In genomic region chr14:95534299-95535225, GRCh38 we compare ENCODE assay signal across 8 cellular contexts. TPM values are rescaled to one million over a fixed set of nuclear protein-coding genes. Genes with fewer than 3 reads are reported as not detected.
A peak's percentile ranks its signal among the peaks of the same experiment; 100 is the strongest.
DNase-seq lines count a peak whose midpoint lies in the region; ATAC-seq, FAIRE-seq and TF ChIP-seq lines count a peak whose summit lies in the region.

Gene GLRX5, plus strand, starts transcription at chr14:95535050. Its CDS starts 40 bp downstream, at chr14:95535090.

- peak within 1 kb of the TSS; percentile 72 for H3K56ac ChIP-seq in IMR-90 (ENCODE audit: extremely low read depth, insufficient read depth, low read length)

- DNase-seq in DMS 273 (lab: John Stamatoyannopoulos, UW; ENCODE audit: unreplicated experiment) (peak; percentile 100), IMR-90 (peak; percentile 100), OCI-M1 (lab: John Stamatoyannopoulos, UW) (peak; percentile 98), activated T-cell treated with anti-CD3 and anti-CD28 coated beads for 24 hours (ENCODE audit: low read depth) (peak; percentile 96), endothelial cell of umbilical vein (ENCODE audit: low read depth, low spot score) (peak; percentile 100), midbrain (lab: John Stamatoyannopoulos, UW) (peak; percentile 100)
- peak; percentile 94 for DNase-seq in stimulated activated CD8-positive, alpha-beta memory T cell treated with anti-CD3 and anti-CD28 coated beads, Interleukin-2, amount 100 ng/mL, for 1 hour (ENCODE audit: low read depth in 2 of 2)

- H3K4me2 ChIP-seq in IMR-90 (ENCODE audit: low read depth, low read length) (peak within 1 kb of the TSS; percentile 97), endothelial cell of umbilical vein (ENCODE audit: insufficient read depth, low read length) (peak within 1 kb of the TSS; percentile 85)

- H2BK15ac ChIP-seq in IMR-90 (ENCODE audit: low read depth, low read length) = peak within 1 kb of the TSS; percentile 43; the same call in 1 of the 3 replicates

- H3K36me3 ChIP-seq in IMR-90 (ENCODE audit: control insufficient read depth, insufficient read depth, low read length) (no peaks in the 10 kb centered on the region), endothelial cell of umbilical vein (ENCODE audit: control insufficient read depth in 2 of 2, extremely low read depth in 1 of 2, insufficient read depth in 2 of 2, low read length in 2 of 2) (no peaks in the 10 kb centered on the region)

- ATAC-seq in GM21528 (IDR thresholded peaks at IDR 0.05; ENCODE audit: low FRiP score, unreplicated experiment) (peak; percentile 94), IMR-90 (ENCODE audit: low read depth) (peak; percentile 86)

- H2AK5ac ChIP-seq in IMR-90 (ENCODE audit: low read depth, low read length) = peak within 1 kb of the TSS; percentile 87

- TF ChIP-seq CTCF in IMR-90 (conservative IDR thresholded peaks at IDR 0.05; ENCODE audit: low read depth, low read length) (no peak), endothelial cell of umbilical vein (IDR thresholded peaks at IDR 0.05; ENCODE audit: extremely low read depth in 1 of 2, insufficient read depth in 1 of 2, low read depth in 1 of 2, low read length in 2 of 2) (no peak)

- H3K9me1 ChIP-seq in IMR-90 (ENCODE audit: insufficient read depth, low read length) (peaks cover 16% of the 10 kb centered on the region), endothelial cell of umbilical vein (replicated peaks; ENCODE audit: control insufficient read depth, extremely low read depth, insufficient read depth, low read length) (no peaks in the 10 kb centered on the region)

- H4K91ac ChIP-seq in IMR-90 (ENCODE audit: insufficient read depth, low read depth, low read length) = peak within 1 kb of the TSS; percentile 87

- peak within 1 kb of the TSS; percentile 97 for H3K14ac ChIP-seq in IMR-90 (replicated peaks; ENCODE audit: low read depth, low read length)

- peak within 1 kb of the TSS; percentile 95 for H2AK9ac ChIP-seq in IMR-90 (replicated peaks; ENCODE audit: low read depth, low read length, poor library complexity)

- 0% methylated on average over 20 of the region's 97 CpGs; no CpG with 5 or more reads in 1 of the 2 experiments for WGBS in IMR-90 (ENCODE audit: extremely low coverage in 2 of 2, insufficient read length in 1 of 2), 2 experiments

- H3K9ac ChIP-seq in IMR-90 (ENCODE audit: low read depth, low read length) (peak within 1 kb of the TSS; percentile 83), endothelial cell of umbilical vein (replicated peaks; ENCODE audit: extremely low read depth, insufficient read depth, low read length) (peak within 1 kb of the TSS; percentile 88)

- peak within 1 kb of the TSS; percentile 0 for H4K5ac ChIP-seq in IMR-90 (ENCODE audit: low read depth, low read length)

- intact Hi-C loops in IMR-90 (cut with micrococcal nuclease) = loop anchor here (5.0 to 10.0 kb wide), 4 partner anchors 310 to 932 kb away; no protein-coding TSS in a partner anchor
- intact Hi-C loops in endothelial cell of umbilical vein (cut with micrococcal nuclease) = loop anchor here (1.0 to 10.0 kb wide), 11 partner anchors 11 to 970 kb away; partner anchors contain the start of gene PAPOLA

- peak; percentile 100 for FAIRE-seq in endothelial cell of umbilical vein (lab: Jason Lieb, UNC)

- H3K4me1 ChIP-seq in IMR-90 (ENCODE audit: control insufficient read depth, insufficient read depth, low read length) (peaks cover 13% of the 10 kb centered on the region), endothelial cell of umbilical vein (ENCODE audit: control insufficient read depth, extremely low read depth, insufficient read depth, low read length) (peaks cover 52% of the 10 kb centered on the region)

- TF ChIP-seq POLR2A in IMR-90 (IDR thresholded peaks at IDR 0.05; ENCODE audit: low read depth, low read length) = peak; percentile 68
- TF ChIP-seq POLR2A in endothelial cell of umbilical vein (IDR thresholded peaks at IDR 0.05; ENCODE audit: low read depth, low read length) = peak; percentile 65

- H3K79me1 ChIP-seq in IMR-90 (ENCODE audit: low read depth in 1 of 2, low read length in 2 of 2) = peaks cover 33 to 68% of the 10 kb centered on the region in 2 experiments

- POLR2A ChIA-PET in IMR-90 (lab: Charles Lee; ENCODE audit: unreplicated experiment) = interaction anchor here (1.0 kb wide), 1 partner anchor 23 kb away, joined by 13 read pairs; no protein-coding TSS in a partner anchor
- POLR2A ChIA-PET in endothelial cell of umbilical vein (lab: Charles Lee) = interaction anchor here (1.3 to 1.8 kb wide), 2 partner anchors 11 to 13 kb away, joined by 3 to 6 read pairs; no protein-coding TSS in a partner anchor

- H2BK120ac ChIP-seq in IMR-90 (ENCODE audit: low read depth, low read length) = peak within 1 kb of the TSS; percentile 66; the same call in 1 of the 2 replicates

- H2BK20ac ChIP-seq in IMR-90 (ENCODE audit: low read depth, low read length) = no peak within 1 kb of the TSS

- peaks cover 85% of the 10 kb centered on the region for H3K79me2 ChIP-seq in endothelial cell of umbilical vein (ENCODE audit: control insufficient read depth, insufficient read depth, low read length)

- CTCF ChIA-PET in IMR-90 (lab: Yijun Ruan, JAX) (interaction anchor here (0.6 to 2.0 kb wide), 3 partner anchors 10 to 980 kb away, joined by 3 to 6 read pairs (median 5); no protein-coding TSS in a partner anchor), endothelial cell of umbilical vein (lab: Charles Lee) (interaction anchor here (1.3 to 4.6 kb wide), 4 partner anchors 7 to 107 kb away, joined by 4 to 33 read pairs (median 4); no protein-coding TSS in a partner anchor)

- dilution Hi-C loops in IMR-90 (cut with HindIII; ENCODE audit: low sequenced_read_pairs, unreplicated experiment) (no loop called here), endothelial cell of umbilical vein (cut with MboI; ENCODE audit: extremely low pct_ligation_motif_present, low sequenced_read_pairs) (no loop called here)

- peak within 1 kb of the TSS; percentile 95 for H3K4ac ChIP-seq in IMR-90 (ENCODE audit: low read depth, low read length)

- no peak within 1 kb of the TSS for H3K18ac ChIP-seq in IMR-90 (ENCODE audit: low read depth, low read length)

- H3K4me3 ChIP-seq in IMR-90 (ENCODE audit: insufficient read depth, low read depth, low read length) (peak within 1 kb of the TSS; percentile 71), endothelial cell of umbilical vein (replicated peaks in 1 of 3; ENCODE audit: insufficient read depth in 1 of 3, low read depth in 1 of 3, low read length in 3 of 3) (peak within 1 kb of the TSS; percentile 70 to 78 (median 71))

- H3K27ac ChIP-seq in IMR-90 (ENCODE audit: insufficient read depth, low read length) (peak within 1 kb of the TSS; percentile 90), endothelial cell of umbilical vein (ENCODE audit: insufficient read depth, low read depth, low read length) (peak within 1 kb of the TSS; percentile 49)

- no peak for TF ChIP-seq RAD21 in IMR-90 (IDR thresholded peaks at IDR 0.05; ENCODE audit: low read length)

- no peaks in the 10 kb centered on the region for H3K9me3 ChIP-seq in IMR-90 (ENCODE audit: control insufficient read depth, insufficient read depth, low read length)
- no peaks in the 10 kb centered on the region for H3K9me3 ChIP-seq in endothelial cell of umbilical vein (replicated peaks; ENCODE audit: control insufficient read depth, insufficient read depth, low read length)

- peak within 1 kb of the TSS; percentile 87 for H3K23ac ChIP-seq in IMR-90 (ENCODE audit: low read depth, low read length)

- H3K27me3 ChIP-seq in IMR-90 (ENCODE audit: control insufficient read depth, insufficient read depth, low read length) (no peaks in the 10 kb centered on the region), endothelial cell of umbilical vein (ENCODE audit: control insufficient read depth in 2 of 2, insufficient read depth in 2 of 2, low read length in 2 of 2) (no peaks in the 10 kb centered on the region)

- H4K20me1 ChIP-seq in IMR-90 (ENCODE audit: insufficient read depth, low read length) (peaks cover 41% of the 10 kb centered on the region), endothelial cell of umbilical vein (replicated peaks; ENCODE audit: control insufficient read depth, extremely low read depth, insufficient read depth, low read length) (no peaks in the 10 kb centered on the region)

- peak within 1 kb of the TSS; percentile 88 for H2AFZ ChIP-seq in IMR-90 (replicated peaks; ENCODE audit: low read length, poor library complexity)
- H2AFZ ChIP-seq in endothelial cell of umbilical vein (ENCODE audit: low read depth, low read length) = peak within 1 kb of the TSS; percentile 71

- BruUV-seq in IMR-90 (replicated peaks; lab: Mats Ljungman, UMichigan) = no TSS peak
- BruUV-seq in endothelial cell of umbilical vein (replicated peaks; lab: Mats Ljungman, UMichigan) = no TSS peak

- H4K8ac ChIP-seq in IMR-90 (ENCODE audit: low read depth in 2 of 2, low read length in 2 of 2) = peak within 1 kb of the TSS; percentile 28 to 73

- in situ Hi-C loops in IMR-90 (cut with MboI; ENCODE audit: low sequenced_read_pairs) = loop anchor here (25.0 kb wide), 1 partner anchor 728 kb away; the partner anchor contains the start of gene BDKRB1

- peak within 1 kb of the TSS; percentile 70 for H2BK5ac ChIP-seq in IMR-90 (ENCODE audit: low read depth, low read length, poor library complexity, severe bottlenecking)

TF ChIP-seq in IMR-90, 13 proteins besides CTCF, POLR2A, EP300 and RAD21 (continues in another document):
- TF ChIP-seq MAFK (IDR thresholded peaks at IDR 0.05; ENCODE audit: low read depth, low read length) (no peak), FOS (IDR thresholded peaks at IDR 0.05; ENCODE audit: low read depth, low read length) (peak; percentile 92), MAZ (IDR thresholded peaks at IDR 0.05; ENCODE audit: borderline replicate concordance, low read depth, low read length) (no peak), BHLHE40 (IDR thresholded peaks at IDR 0.05; ENCODE audit: low read depth, low read length) (peak; percentile 87)

TF ChIP-seq in endothelial cell of umbilical vein, 7 proteins besides CTCF, POLR2A, EP300 and RAD21 (continues in another document):
- peak; percentile 78 for TF ChIP-seq POLR2AphosphoS5 (IDR thresholded peaks at IDR 0.05; ENCODE audit: insufficient read depth, low read depth, low read length)

RNA-seq across cellular contexts. Expression of gene GLRX5, which starts in this region (rescaled TPM):
- total RNA-seq in IMR-90 (2012; rRNA removed) (32.4 and 59.2 TPM in 2 replicates), endothelial cell of umbilical vein (50.9 and 52.0 TPM in 2 replicates)
- polyA plus RNA-seq in IMR-90 (2012; rRNA removed) (31.7 and 40.4 TPM in 2 replicates), endothelial cell of umbilical vein (27.1 and 42.6 TPM in 2 replicates)
- polyA plus RNA-seq in IMR-90 (2012; cell fraction: cytosol; rRNA removed) = 13.3 and 15.9 TPM in 2 replicates
- polyA plus RNA-seq in IMR-90 (2012; cell fraction: nucleus; rRNA removed; ENCODE audit: low replicate concordance) = 5.0 and 14.4 TPM in 2 replicates
- 38.9 and 47.8 TPM in 2 replicates for polyA plus RNA-seq in endothelial cell of umbilical vein (2011; cell fraction: cytosol; rRNA removed)
- polyA plus RNA-seq in endothelial cell of umbilical vein (2011; cell fraction: nucleus; rRNA removed) = 13.7 and 18.6 TPM in 2 replicates
- 40.2 and 60.5 TPM in 2 replicates for polyA plus RNA-seq in endothelial cell of umbilical vein (2012)
- polyA minus RNA-seq in endothelial cell of umbilical vein = 12.5 and 16.9 TPM in 2 replicates
- polyA minus RNA-seq in endothelial cell of umbilical vein (2011; cell fraction: cytosol; rRNA and poly(A)+ RNA removed) = 22.4 TPM
- 4.7 and 9.0 TPM in 2 replicates for polyA minus RNA-seq in endothelial cell of umbilical vein (2011; cell fraction: nucleus; rRNA and poly(A)+ RNA removed)

Comparison
In these comparisons a context has a peak if more than half of its experiments do, and no peak if none do; other contexts are left out.
1. Peak in every context shown above with its lines: DNase-seq, ATAC-seq, H3K4me3 ChIP-seq and H3K27ac ChIP-seq.